In genomic region chr19:3830841-3831589, GRCh38 we compare ENCODE assay signal across 20 cellular contexts. TPM values are rescaled to one million over a fixed set of nuclear protein-coding genes. Genes with fewer than 3 reads are reported as not detected.
DNase-seq lines count a peak whose midpoint lies in the region; FAIRE-seq and TF ChIP-seq lines count a peak whose summit lies in the region.
"Had no signal": no experiment of that assay in that cellular context is flagged by ENCODE, and none has a peak within 500 bp of the region (broad histone marks: within the 10 kb centered on the region; RNA-seq: fewer than 3 reads in every experiment).

No MANE protein-coding gene starts in this region.

- peaks cover 2% of the 10 kb centered on the region for H3K27me3 Mint-ChIP-seq in brain

- no peak overlapping the region for H3K9ac ChIP-seq in trophoblast cell (ENCODE audit: low read length)
- H3K9ac ChIP-seq: KMS-11 had no signal

- peak overlapping the region in 3 of 5 experiments; percentile 17 to 81 (median 66) for H3K27ac Mint-ChIP-seq in brain

- H3K4me1 Mint-ChIP-seq in brain = peaks cover 16% of the 10 kb centered on the region

- no peak overlapping the region for H3K14ac ChIP-seq in trophoblast cell (ENCODE audit: low read length)

- no peaks in the 10 kb centered on the region for H3K36me3 ChIP-seq in trophoblast cell (ENCODE audit: control insufficient read depth in 1 of 2, insufficient read depth in 2 of 2, low read length in 2 of 2)
- no peaks in the 10 kb centered on the region for H3K36me3 ChIP-seq in tibial artery
- H3K36me3 ChIP-seq in suprapubic skin = no peaks in the 10 kb centered on the region

- H3K18ac ChIP-seq in trophoblast cell (ENCODE audit: low read length) = no peak overlapping the region

- H4K91ac ChIP-seq in trophoblast cell (ENCODE audit: low read depth, low read length) = no peak overlapping the region

- no peak for TF ChIP-seq POLR2A in GM12892 (IDR thresholded peaks at IDR 0.05; ENCODE audit: low read depth, low read length)
- TF ChIP-seq POLR2A in suprapubic skin (IDR thresholded peaks at IDR 0.05) = no peak

- no peaks in the 10 kb centered on the region for H3K36me3 Mint-ChIP-seq in brain

- no peak overlapping the region for H3K4me3 Mint-ChIP-seq in brain

- peak overlapping the region; percentile 3 for H3K23ac ChIP-seq in trophoblast cell (ENCODE audit: low read length)

- H2AFZ ChIP-seq in trophoblast cell (ENCODE audit: insufficient read depth, low read length, poor library complexity) = no peak overlapping the region

- no peak overlapping the region for H2BK5ac ChIP-seq in trophoblast cell (ENCODE audit: low read depth, low read length, poor library complexity)

- peaks cover 5% of the 10 kb centered on the region for H3K79me1 ChIP-seq in trophoblast cell (ENCODE audit: low read length)

- no peak for TF ChIP-seq EP300 in suprapubic skin (IDR thresholded peaks at IDR 0.05)

- no peak overlapping the region for H3K27ac ChIP-seq in trophoblast cell (ENCODE audit: low read depth, low read length)
- H3K27ac ChIP-seq in tibial artery = no peak overlapping the region
- no peak overlapping the region for H3K27ac ChIP-seq in suprapubic skin
- H3K27ac ChIP-seq: A549, KMS-11 had no signal

- H3K4ac ChIP-seq in trophoblast cell (ENCODE audit: low read depth, low read length) = no peak overlapping the region

- WGBS in trophoblast cell (ENCODE audit: extremely low coverage, insufficient coverage, insufficient read length) = no CpG with 5 or more reads among the region's 39 CpGs
- 71% methylated on average over 33 of the region's 39 CpGs for WGBS in suprapubic skin

- H2BK12ac ChIP-seq in trophoblast cell (ENCODE audit: low read length) = no peak overlapping the region

- peaks cover 3 to 7% of the 10 kb centered on the region in 2 experiments for H3K4me1 ChIP-seq in trophoblast cell (ENCODE audit: control insufficient read depth in 1 of 2, insufficient read depth in 2 of 2, low read length in 2 of 2)
- no peaks in the 10 kb centered on the region for H3K4me1 ChIP-seq in tibial artery
- peaks cover 12% of the 10 kb centered on the region for H3K4me1 ChIP-seq in suprapubic skin
- H3K4me1 ChIP-seq: A549 had no signal

- DNase-seq in NCI-H82 (lab: John Stamatoyannopoulos, UW) (peak; percentile 12), NCI-H82 treated with DMSO at 0.1 percent for 48 hours (lab: John Stamatoyannopoulos, UW; ENCODE audit: unreplicated experiment) (no peak), GM12892 (ENCODE audit: insufficient read length) (no peak), trophoblast cell (no peak), tibial artery (no peak), suprapubic skin (ENCODE audit: low spot score in 2 of 2) (no peak)
- DNase-seq: COR-L47; DMS153; GOT3; NCI-H1092; NCI-H187; NCI-H510A treated with DMSO at 0.1 percent for 48 hours; NK-92 treated with Interleukin-12 subunit alpha and Interleukin-12 subunit beta, amount 100 ng/mL, for 24 hours; OCI-M1; RPMI8226; SIG-M5 had no signal

- no peak overlapping the region for H3K4me2 ChIP-seq in trophoblast cell (ENCODE audit: low read length)
- H3K4me2 ChIP-seq: A549, KMS-11 had no signal

- H3K9me3 Mint-ChIP-seq in brain = no peaks in the 10 kb centered on the region

- intact Hi-C loops in tibial artery (cut with DNase I; ENCODE audit: low total_unique reads) = no loop called here

- no peak overlapping the region for H4K12ac ChIP-seq in trophoblast cell (ENCODE audit: low read depth, low read length)

- no peak overlapping the region for H4K8ac ChIP-seq in trophoblast cell (ENCODE audit: low read depth, low read length)

- H3K4me3 ChIP-seq in trophoblast cell (ENCODE audit: low read depth, low read length) (peak overlapping the region; percentile 65), tibial artery (no peak overlapping the region), suprapubic skin (no peak overlapping the region)
- H3K4me3 ChIP-seq: A549 had no signal

- no peaks in the 10 kb centered on the region for H3K79me2 ChIP-seq in trophoblast cell (ENCODE audit: control insufficient read depth, insufficient read depth, low read length, poor library complexity)

- H2BK120ac ChIP-seq in trophoblast cell (ENCODE audit: insufficient read depth, low read length, poor library complexity) = no peak overlapping the region

- no peak overlapping the region for H2AK5ac ChIP-seq in trophoblast cell (ENCODE audit: low read length)

- H3K27me3 ChIP-seq in trophoblast cell (ENCODE audit: insufficient read depth, low read length) = no peaks in the 10 kb centered on the region
- peaks cover 0 to 76% of the 10 kb centered on the region in 2 donors for H3K27me3 ChIP-seq in tibial artery
- peaks cover 39% of the 10 kb centered on the region for H3K27me3 ChIP-seq in suprapubic skin

- H3K9me3 ChIP-seq in trophoblast cell (ENCODE audit: insufficient read depth, low read depth, low read length) = no peaks in the 10 kb centered on the region
- H3K9me3 ChIP-seq in tibial artery = no peaks in the 10 kb centered on the region
- no peaks in the 10 kb centered on the region for H3K9me3 ChIP-seq in suprapubic skin
- H3K9me3 ChIP-seq: A549 had no signal

- no peak for TF ChIP-seq CTCF in brain (conservative IDR thresholded peaks at IDR 0.05)
- no peak for TF ChIP-seq CTCF in tibial artery (IDR thresholded peaks at IDR 0.05)
- no peak for TF ChIP-seq CTCF in suprapubic skin (IDR thresholded peaks at IDR 0.05)

- FAIRE-seq in GM12892 (lab: Jason Lieb, UNC) = peak; percentile 56
- FAIRE-seq: A549 had no signal

RNA-seq across cellular contexts. Expression of gene ZFR2, which starts 37.8 kb away (rescaled TPM):
- polyA plus RNA-seq in GM12892 (2012; ENCODE audit: missing spikeins) = 0.42 TPM
- 4.5 TPM for polyA plus RNA-seq in brain (ENCODE audit: insufficient read depth, low read depth, low replicate concordance)
- 0.45 and 0.61 TPM in 2 replicates for polyA plus RNA-seq in trophoblast cell (2013)
- 1 to 10 TPM in 2 of 4 donors, not detected in 2; 2.5 to 4.8 TPM for total RNA-seq in suprapubic skin
- total RNA-seq: M059J had no signal

RNA-seq across cellular contexts. Expression of gene MATK, which starts 44.8 kb away (rescaled TPM):
- 0.66 TPM for polyA plus RNA-seq in GM12892 (2012; ENCODE audit: missing spikeins)
- polyA plus RNA-seq in brain (ENCODE audit: insufficient read depth, low read depth, low replicate concordance) = 18.6 TPM
- polyA plus RNA-seq in trophoblast cell (2013) = 0.40 and 0.56 TPM in 2 replicates
- total RNA-seq in suprapubic skin = 1 to 10 TPM in 3 of 4 donors, under 1 TPM in 1; 0.57 to 5.4 (median 2.0) TPM
- total RNA-seq: M059J had no signal

RNA-seq across cellular contexts. Expression of gene ATCAY, which starts 49.5 kb away (rescaled TPM):
- polyA plus RNA-seq in GM12892 (2012; ENCODE audit: missing spikeins) = not detected
- polyA plus RNA-seq in brain (ENCODE audit: insufficient read depth, low read depth, low replicate concordance) = 140 TPM
- 0.01 TPM in 1 of 2 replicates, not detected in the other for polyA plus RNA-seq in trophoblast cell (2013)
- not detected for total RNA-seq in suprapubic skin

RNA-seq across cellular contexts. Expression of gene RAX2, which starts 59.0 kb away (rescaled TPM):
- polyA plus RNA-seq in GM12892 (2012; ENCODE audit: missing spikeins) = not detected
- polyA plus RNA-seq in brain (ENCODE audit: insufficient read depth, low read depth, low replicate concordance) = not detected
- polyA plus RNA-seq in trophoblast cell (2013) = not detected in 2 replicates
- total RNA-seq in suprapubic skin = not detected
- total RNA-seq: M059J had no signal
- polyA plus RNA-seq: A549 had no signal
